ENCODE assay signal across 8 cellular contexts in genomic region chr17:48025904-48026502, GRCh38. TPM values are rescaled to one million over a fixed set of nuclear protein-coding genes. Genes with fewer than 3 reads are reported as not detected.
A peak's percentile ranks its signal among the peaks of the same experiment; 100 is the strongest.
DNase-seq lines count a peak whose midpoint lies in the region; ATAC-seq, FAIRE-seq and TF ChIP-seq lines count a peak whose summit lies in the region.

No MANE protein-coding gene starts in this region.

- H3K4me1 ChIP-seq in HepG2 (ENCODE audit: insufficient read depth, low read length) (peaks cover 41% of the 10 kb centered on the region), tibial artery (peaks cover 0 to 45% (median 41%) of the 10 kb centered on the region in 4 donors), spleen (peaks cover 26 to 60% (median 44%) of the 10 kb centered on the region in 6 donors)

- intact Hi-C loops in activated naive CD4-positive, alpha-beta T cell treated with anti-CD3 and anti-CD28 coated beads for 36 hours (cut with micrococcal nuclease): loop anchor here (1.0 to 10.0 kb wide), 8 partner anchors 22 to 593 kb away; partner anchors contain the start of genes CBX1, CDK5RAP3 and NFE2L1
- intact Hi-C loops in activated T-helper 1 cell treated with anti-CD3 and anti-CD28 coated beads, Interleukin-12 subunit alpha, Interleukin-12 subunit beta, Interleukin-2, Interleukin-4 antibody, amounts not matched to agents 30 ng/mL and 10 ng/mL and 1 ng/mL, durations not matched to agents 14 hours and 24 hours and 36 hours (cut with micrococcal nuclease): loop anchor here (1.0 to 2.0 kb wide), 15 partner anchors 11 to 867 kb away; partner anchors contain the start of genes ATP5MC1, CBX1, COPZ2 and HOXB5
- intact Hi-C loops in HepG2 (cut with micrococcal nuclease; ENCODE audit: unreplicated experiment): loop anchor here (1.0 to 10.0 kb wide), 6 partner anchors 22 to 591 kb away; partner anchors contain the start of genes CBX1, HOXB8 and NFE2L1
- intact Hi-C loops in tibial artery (cut with DNase I; ENCODE audit: low total_unique reads): loop anchor here (1.0 to 5.0 kb wide), 3 partner anchors 48 to 591 kb away; partner anchors contain the start of gene HOXB8
- intact Hi-C loops in spleen (cut with DNase I; ENCODE audit: low total_unique reads): loop anchor here (2.0 kb wide), 2 partner anchors 49 to 105 kb away; no protein-coding TSS in a partner anchor

- TF ChIP-seq EP300 in HepG2 (IDR thresholded peaks at IDR 0.05; ENCODE audit: low read depth in 2 of 2, low read length in 2 of 2) (no peak), HepG2 (CRISPR knock-in tag; IDR thresholded peaks at IDR 0.05; ENCODE audit: borderline replicate concordance) (no peak)

- DNase-seq in activated naive CD4-positive, alpha-beta T cell treated with anti-CD3 and anti-CD28 coated beads for 36 hours: no peak
- DNase-seq in activated naive CD4-positive, alpha-beta T cell treated with Interleukin-2 at 50 U/mL for 16 hours: no peak
- no peak for DNase-seq in activated T-helper 1 cell treated with anti-CD3 and anti-CD28 coated beads, Interleukin-12 subunit alpha, Interleukin-12 subunit beta, Interleukin-2, Interleukin-4 antibody, amounts not matched to agents 30 ng/mL and 10 ng/mL and 1 ng/mL, durations not matched to agents 14 hours and 24 hours and 36 hours (ENCODE audit: low spot score)
- DNase-seq in HepG2 (ENCODE audit: low spot score) (no peak), tibial artery (peak; percentile 38 to 76), NCI-H2227 treated with DMSO at 0.1 percent for 48 hours (lab: John Stamatoyannopoulos, UW) (no peak), spleen (no peak)
- DNase-seq in stimulated activated CD4-positive, alpha-beta T cell treated with anti-CD3 and anti-CD28 coated beads, Interleukin-2, amount 100 ng/mL, for 48 hours: no peak

- H3K27me3 ChIP-seq in HepG2 (ENCODE audit: control insufficient read depth in 1 of 2, insufficient read depth in 2 of 2, low read length in 2 of 2) (peaks cover 4 to 26% of the 10 kb centered on the region in 2 experiments), tibial artery (peaks cover 0 to 4% of the 10 kb centered on the region in 2 donors), spleen (replicated peaks in 1 of 7) (peaks cover 0 to 37% (median 5%) of the 10 kb centered on the region in 7 donors)

- H3K9ac ChIP-seq in HepG2 (ENCODE audit: insufficient read depth, low read depth, low read length): 0 out of 2 replicates have a peak overlapping the region, but pooled peaks have one; percentile 13

- no peaks in the 10 kb centered on the region for H3K79me2 ChIP-seq in HepG2 (ENCODE audit: insufficient read depth, low read length)

- H3K9me3 ChIP-seq in HepG2 (ENCODE audit: low read length) (no peaks in the 10 kb centered on the region), tibial artery (no peaks in the 10 kb centered on the region), spleen (no peaks in the 10 kb centered on the region)

- no peak for FAIRE-seq in HepG2 (lab: Jason Lieb, UNC)

- no peak for TF ChIP-seq POLR2A in HepG2 (IDR thresholded peaks at IDR 0.05; ENCODE audit: insufficient read depth in 1 of 2, low read depth in 2 of 2, low read length in 2 of 2)
- TF ChIP-seq POLR2A in spleen (IDR thresholded peaks at IDR 0.05): no peak

- H3K36me3 ChIP-seq in HepG2 (replicated peaks in 1 of 2; ENCODE audit: control insufficient read depth in 1 of 2, insufficient read depth in 2 of 2, low read length in 2 of 2) (no peaks in the 10 kb centered on the region), tibial artery (no peaks in the 10 kb centered on the region), spleen (no peaks in the 10 kb centered on the region)

- H3K4me3 ChIP-seq in HepG2 (replicated peaks in 1 of 3; ENCODE audit: insufficient read depth in 1 of 3, low read depth in 2 of 3, low read length in 3 of 3) (peak overlapping the region in 2 of 3 experiments; percentile 52 to 71; a peak in 3 of 6 replicates), tibial artery (peak overlapping the region; percentile 47 to 57), spleen (peak overlapping the region in 4 of 8 donors; percentile 38 to 70 (median 54))

- no peaks in the 10 kb centered on the region for H4K20me1 ChIP-seq in HepG2 (ENCODE audit: insufficient read depth, low read length)

- no peak overlapping the region for H3K27ac Mint-ChIP-seq in activated naive CD4-positive, alpha-beta T cell treated with anti-CD3 and anti-CD28 coated beads for 36 hours
- H3K27ac Mint-ChIP-seq in activated T-helper 1 cell treated with anti-CD3 and anti-CD28 coated beads, Interleukin-12 subunit alpha, Interleukin-12 subunit beta, Interleukin-2, Interleukin-4 antibody, amounts not matched to agents 30 ng/mL and 10 ng/mL and 1 ng/mL, durations not matched to agents 14 hours and 24 hours and 36 hours: no peak overlapping the region

- peak overlapping the region; percentile 81 for H3K4me3 Mint-ChIP-seq in activated naive CD4-positive, alpha-beta T cell treated with anti-CD3 and anti-CD28 coated beads for 36 hours
- peak overlapping the region; percentile 86 for H3K4me3 Mint-ChIP-seq in activated T-helper 1 cell treated with anti-CD3 and anti-CD28 coated beads, Interleukin-12 subunit alpha, Interleukin-12 subunit beta, Interleukin-2, Interleukin-4 antibody, amounts not matched to agents 30 ng/mL and 10 ng/mL and 1 ng/mL, durations not matched to agents 14 hours and 24 hours and 36 hours

- H2AFZ ChIP-seq in HepG2 (ENCODE audit: low read length): peak overlapping the region; percentile 66

- no peaks in the 10 kb centered on the region for H3K9me3 Mint-ChIP-seq in activated naive CD4-positive, alpha-beta T cell treated with anti-CD3 and anti-CD28 coated beads for 36 hours
- H3K9me3 Mint-ChIP-seq in activated T-helper 1 cell treated with anti-CD3 and anti-CD28 coated beads, Interleukin-12 subunit alpha, Interleukin-12 subunit beta, Interleukin-2, Interleukin-4 antibody, amounts not matched to agents 30 ng/mL and 10 ng/mL and 1 ng/mL, durations not matched to agents 14 hours and 24 hours and 36 hours: no peaks in the 10 kb centered on the region

- peaks cover 23% of the 10 kb centered on the region for H3K4me1 Mint-ChIP-seq in activated naive CD4-positive, alpha-beta T cell treated with anti-CD3 and anti-CD28 coated beads for 36 hours (ENCODE audit: low read depth)
- H3K4me1 Mint-ChIP-seq in activated T-helper 1 cell treated with anti-CD3 and anti-CD28 coated beads, Interleukin-12 subunit alpha, Interleukin-12 subunit beta, Interleukin-2, Interleukin-4 antibody, amounts not matched to agents 30 ng/mL and 10 ng/mL and 1 ng/mL, durations not matched to agents 14 hours and 24 hours and 36 hours (ENCODE audit: low read depth): peaks cover 27% of the 10 kb centered on the region

- POLR2A ChIA-PET in HepG2 (lab: Yijun Ruan, JAX): interaction anchor here (0.6 to 3.6 kb wide), 11 partner anchors 22 to 105 kb away, joined by 3 to 35 read pairs (median 4); partner anchors contain the start of genes CDK5RAP3, NFE2L1, PNPO and SNX11

- in situ Hi-C loops in HepG2 (cut with HindIII; ENCODE audit: extremely low pct_ligation_motif_present, low pct_unique_long_range_greater_than_20kb): loop anchor here (5.0 to 10.0 kb wide), 4 partner anchors 46 to 586 kb away; partner anchors contain the start of gene HOXB7

- no peak for TF ChIP-seq RAD21 in HepG2 (CRISPR knock-in tag; IDR thresholded peaks at IDR 0.05)

- H3K27ac ChIP-seq in HepG2 (ENCODE audit: extremely low read length, insufficient read depth, low read length): no peak overlapping the region
- peak overlapping the region; percentile 70 to 77 for H3K27ac ChIP-seq in tibial artery
- H3K27ac ChIP-seq in spleen: peak overlapping the region in 2 of 8 donors; percentile 35 to 82

- peaks cover 22% of the 10 kb centered on the region for H3K27me3 Mint-ChIP-seq in activated naive CD4-positive, alpha-beta T cell treated with anti-CD3 and anti-CD28 coated beads for 36 hours (ENCODE audit: low read depth)
- H3K27me3 Mint-ChIP-seq in activated T-helper 1 cell treated with anti-CD3 and anti-CD28 coated beads, Interleukin-12 subunit alpha, Interleukin-12 subunit beta, Interleukin-2, Interleukin-4 antibody, amounts not matched to agents 30 ng/mL and 10 ng/mL and 1 ng/mL, durations not matched to agents 14 hours and 24 hours and 36 hours (ENCODE audit: insufficient read depth): peaks cover 37% of the 10 kb centered on the region

- H3K4me2 ChIP-seq in HepG2 (ENCODE audit: low read depth, low read length): peak overlapping the region; percentile 96

- H3K36me3 Mint-ChIP-seq in activated naive CD4-positive, alpha-beta T cell treated with anti-CD3 and anti-CD28 coated beads for 36 hours (ENCODE audit: low read depth): no peaks in the 10 kb centered on the region
- H3K36me3 Mint-ChIP-seq in activated T-helper 1 cell treated with anti-CD3 and anti-CD28 coated beads, Interleukin-12 subunit alpha, Interleukin-12 subunit beta, Interleukin-2, Interleukin-4 antibody, amounts not matched to agents 30 ng/mL and 10 ng/mL and 1 ng/mL, durations not matched to agents 14 hours and 24 hours and 36 hours (ENCODE audit: low read depth): no peaks in the 10 kb centered on the region

- TF ChIP-seq CTCF in HepG2 (CRISPR knock-in tag; IDR thresholded peaks at IDR 0.05) (no peak), tibial artery (IDR thresholded peaks at IDR 0.05) (no peak), spleen (IDR thresholded peaks at IDR 0.05 in 8 of 11, conservative IDR thresholded peaks at IDR 0.05 in 3 of 11) (no peak)

- CTCF ChIA-PET in activated naive CD4-positive, alpha-beta T cell treated with anti-CD3 and anti-CD28 coated beads for 36 hours (lab: Charles Lee): interaction anchor here (0.6 to 4.6 kb wide), 39 partner anchors 10 to 601 kb away, joined by 3 to 67 read pairs (median 5); partner anchors contain the start of genes COPZ2, HOXB5 and NFE2L1
- CTCF ChIA-PET in HepG2 (lab: Yijun Ruan, JAX; ENCODE audit: low intra/inter-chr PET ratio, low total read pairs): interaction anchor here (0.9 to 4.1 kb wide), 9 partner anchors 11 to 592 kb away, joined by 3 to 127 read pairs (median 6); no protein-coding TSS in a partner anchor

- ATAC-seq in HepG2: peak; percentile 1; the same call in 1 of the 3 replicates

- BruUV-seq in HepG2 (replicated peaks; lab: Mats Ljungman, UMichigan): no TSS peak

- WGBS in HepG2 (ENCODE audit: low lambda C conversion rate): 28% methylated on average over 8 of the region's 8 CpGs
- 38 to 52% (median 40%) methylated on average over 8 of the region's 8 CpGs for WGBS in spleen, 5 donors

RNA-seq across cellular contexts. Expression of gene COPZ2, which starts 11.6 kb away (rescaled TPM):
- total RNA-seq in activated naive CD4-positive, alpha-beta T cell treated with anti-CD3 and anti-CD28 coated beads for 36 hours: 1 to 10 TPM; 2.4 to 3.3 TPM
- 3.4 and 5.8 TPM in 2 replicates for total RNA-seq in activated T-helper 1 cell treated with anti-CD3 and anti-CD28 coated beads, Interleukin-12 subunit alpha, Interleukin-12 subunit beta, Interleukin-2, Interleukin-4 antibody, amounts not matched to agents 30 ng/mL and 10 ng/mL and 1 ng/mL, durations not matched to agents 14 hours and 24 hours and 36 hours
- total RNA-seq in HepG2 (2016; rRNA removed; fragmentation: Illumina TruSeq; extraction: Trizol): 0.74 and 1.5 TPM in 2 replicates
- 0.81 and 1.5 TPM in 2 replicates for total RNA-seq in HepG2 (2016; cell fraction: cytosol; rRNA removed; fragmentation: Illumina TruSeq; extraction: Trizol; ENCODE audit: low read depth)
- 0.91 TPM in 1 of 2 replicates, not detected in the other for total RNA-seq in HepG2 (2016; cell fraction: insoluble cytoplasmic fraction; rRNA removed; fragmentation: Illumina TruSeq; extraction: Trizol)
- 0.96 and 1.8 TPM in 2 replicates for total RNA-seq in HepG2 (2016; cell fraction: membrane; rRNA removed; fragmentation: Illumina TruSeq; extraction: Trizol)
- 1.4 TPM in 1 of 2 replicates, not detected in the other for total RNA-seq in HepG2 (2016; cell fraction: nucleus; rRNA removed; fragmentation: Illumina TruSeq; extraction: Trizol)
- 0.48 and 0.61 TPM in 2 replicates for polyA plus RNA-seq in HepG2 (2011; rRNA removed)
- 0.48 and 0.96 TPM in 2 replicates for polyA plus RNA-seq in HepG2 (2011; cell fraction: cytosol; rRNA removed)
- 0.68 and 0.90 TPM in 2 replicates for polyA plus RNA-seq in HepG2 (2011; cell fraction: nucleus; rRNA removed)
- polyA plus RNA-seq in HepG2 (2012): 0.63 and 1.8 TPM in 2 replicates
- 2.3 and 2.4 TPM in 2 replicates for polyA plus RNA-seq in HepG2 (2016; cell fraction: cytosol; fragmentation: Illumina TruSeq; extraction: Trizol; ENCODE audit: low read depth)
- 0.87 and 4.9 TPM in 2 replicates for polyA plus RNA-seq in HepG2 (2016; cell fraction: insoluble cytoplasmic fraction; fragmentation: Illumina TruSeq; extraction: Trizol; ENCODE audit: low read depth)
- polyA plus RNA-seq in HepG2 (2016; cell fraction: membrane; fragmentation: Illumina TruSeq; extraction: Trizol; ENCODE audit: low read depth): 1.1 and 2.1 TPM in 2 replicates
- 2.4 TPM in 1 of 2 replicates, not detected in the other for polyA plus RNA-seq in HepG2 (2016; cell fraction: nucleus; fragmentation: Illumina TruSeq; extraction: Trizol; ENCODE audit: insufficient read depth, low read depth)
- 0.50 and 0.94 TPM in 2 replicates for polyA minus RNA-seq in HepG2 (2011; rRNA and poly(A)+ RNA removed; ENCODE audit: low replicate concordance)
- polyA minus RNA-seq in HepG2 (2011; cell fraction: cytosol; rRNA and poly(A)+ RNA removed): not detected in 2 replicates
- polyA minus RNA-seq in HepG2 (2011; cell fraction: nucleus; rRNA and poly(A)+ RNA removed): 0.77 TPM in 1 of 2 replicates, not detected in the other
- total RNA-seq in spleen: 10 to 100 TPM in 3 of 7 donors, 1 to 10 TPM in 4; 6.0 to 15.0 (median 9.0) TPM
- 1 to 10 TPM; 7.3 to 9.6 (median 8.5) TPM for polyA plus RNA-seq in spleen

RNA-seq across cellular contexts. Expression of gene NFE2L1, which starts 22.2 kb away (rescaled TPM):
- total RNA-seq in activated naive CD4-positive, alpha-beta T cell treated with anti-CD3 and anti-CD28 coated beads for 36 hours: 100 to 1,000 TPM in 1 of 2 experiments, 10 to 100 TPM in 1; 95.2 to 102 TPM
- 86.6 and 92.0 TPM in 2 replicates for total RNA-seq in activated T-helper 1 cell treated with anti-CD3 and anti-CD28 coated beads, Interleukin-12 subunit alpha, Interleukin-12 subunit beta, Interleukin-2, Interleukin-4 antibody, amounts not matched to agents 30 ng/mL and 10 ng/mL and 1 ng/mL, durations not matched to agents 14 hours and 24 hours and 36 hours
- total RNA-seq in HepG2 (2016; rRNA removed; fragmentation: Illumina TruSeq; extraction: Trizol): 53.7 and 67.0 TPM in 2 replicates
- 4.7 and 5.3 TPM in 2 replicates for total RNA-seq in HepG2 (2016; cell fraction: cytosol; rRNA removed; fragmentation: Illumina TruSeq; extraction: Trizol; ENCODE audit: low read depth)
- 48.3 and 75.7 TPM in 2 replicates for total RNA-seq in HepG2 (2016; cell fraction: insoluble cytoplasmic fraction; rRNA removed; fragmentation: Illumina TruSeq; extraction: Trizol)
- 18.1 and 20.9 TPM in 2 replicates for total RNA-seq in HepG2 (2016; cell fraction: membrane; rRNA removed; fragmentation: Illumina TruSeq; extraction: Trizol)
- total RNA-seq in HepG2 (2016; cell fraction: nucleus; rRNA removed; fragmentation: Illumina TruSeq; extraction: Trizol): 60.7 and 74.8 TPM in 2 replicates
- polyA plus RNA-seq in HepG2 (2011; rRNA removed): 234 and 278 TPM in 2 replicates
- 165 and 176 TPM in 2 replicates for polyA plus RNA-seq in HepG2 (2011; cell fraction: cytosol; rRNA removed)
- 160 and 175 TPM in 2 replicates for polyA plus RNA-seq in HepG2 (2011; cell fraction: nucleus; rRNA removed)
- 180 and 241 TPM in 2 replicates for polyA plus RNA-seq in HepG2 (2012)
- polyA plus RNA-seq in HepG2 (2016; cell fraction: cytosol; fragmentation: Illumina TruSeq; extraction: Trizol; ENCODE audit: low read depth): 4.2 and 4.4 TPM in 2 replicates
- 37.5 and 44.9 TPM in 2 replicates for polyA plus RNA-seq in HepG2 (2016; cell fraction: insoluble cytoplasmic fraction; fragmentation: Illumina TruSeq; extraction: Trizol; ENCODE audit: low read depth)
- polyA plus RNA-seq in HepG2 (2016; cell fraction: membrane; fragmentation: Illumina TruSeq; extraction: Trizol; ENCODE audit: low read depth): 11.3 and 11.8 TPM in 2 replicates
- 92.7 and 103 TPM in 2 replicates for polyA plus RNA-seq in HepG2 (2016; cell fraction: nucleus; fragmentation: Illumina TruSeq; extraction: Trizol; ENCODE audit: insufficient read depth, low read depth)
- polyA minus RNA-seq in HepG2 (2011; rRNA and poly(A)+ RNA removed; ENCODE audit: low replicate concordance): 108 and 333 TPM in 2 replicates
- 114 and 124 TPM in 2 replicates for polyA minus RNA-seq in HepG2 (2011; cell fraction: cytosol; rRNA and poly(A)+ RNA removed)
- polyA minus RNA-seq in HepG2 (2011; cell fraction: nucleus; rRNA and poly(A)+ RNA removed): 57.3 and 65.6 TPM in 2 replicates
- 100 to 1,000 TPM; 111 to 242 (median 142) TPM for total RNA-seq in spleen
- polyA plus RNA-seq in spleen: 10 to 100 TPM; 21.2 to 59.5 (median 25.7) TPM

RNA-seq across cellular contexts. Expression of gene CDK5RAP3, which starts 55.1 kb away (rescaled TPM):
- total RNA-seq in activated naive CD4-positive, alpha-beta T cell treated with anti-CD3 and anti-CD28 coated beads for 36 hours: 100 to 1,000 TPM; 174 to 175 TPM
- 190 and 200 TPM in 2 replicates for total RNA-seq in activated T-helper 1 cell treated with anti-CD3 and anti-CD28 coated beads, Interleukin-12 subunit alpha, Interleukin-12 subunit beta, Interleukin-2, Interleukin-4 antibody, amounts not matched to agents 30 ng/mL and 10 ng/mL and 1 ng/mL, durations not matched to agents 14 hours and 24 hours and 36 hours
- total RNA-seq in HepG2 (2016; rRNA removed; fragmentation: Illumina TruSeq; extraction: Trizol) (86.8 and 128 TPM in 2 replicates), spleen (100 to 1,000 TPM; 216 to 380 (median 235) TPM)
- total RNA-seq in HepG2 (2016; cell fraction: cytosol; rRNA removed; fragmentation: Illumina TruSeq; extraction: Trizol; ENCODE audit: low read depth): 13.1 and 20.6 TPM in 2 replicates
- total RNA-seq in HepG2 (2016; cell fraction: insoluble cytoplasmic fraction; rRNA removed; fragmentation: Illumina TruSeq; extraction: Trizol): 90.9 and 132 TPM in 2 replicates
- 26.2 and 30.9 TPM in 2 replicates for total RNA-seq in HepG2 (2016; cell fraction: membrane; rRNA removed; fragmentation: Illumina TruSeq; extraction: Trizol)
- 159 and 187 TPM in 2 replicates for total RNA-seq in HepG2 (2016; cell fraction: nucleus; rRNA removed; fragmentation: Illumina TruSeq; extraction: Trizol)
- polyA plus RNA-seq in HepG2 (2011; rRNA removed) (154 and 183 TPM in 2 replicates), spleen (1,000 to 10,000 TPM in 1 of 3 donors, 100 to 1,000 TPM in 2; 328 to 1,020 (median 665) TPM)
- polyA plus RNA-seq in HepG2 (2011; cell fraction: cytosol; rRNA removed): 59.3 and 67.0 TPM in 2 replicates
- polyA plus RNA-seq in HepG2 (2011; cell fraction: nucleus; rRNA removed): 2,013 and 2,090 TPM in 2 replicates
- polyA plus RNA-seq in HepG2 (2012): 136 and 152 TPM in 2 replicates
- 10.8 and 13.3 TPM in 2 replicates for polyA plus RNA-seq in HepG2 (2016; cell fraction: cytosol; fragmentation: Illumina TruSeq; extraction: Trizol; ENCODE audit: low read depth)
- polyA plus RNA-seq in HepG2 (2016; cell fraction: insoluble cytoplasmic fraction; fragmentation: Illumina TruSeq; extraction: Trizol; ENCODE audit: low read depth): 72.7 and 80.7 TPM in 2 replicates
- polyA plus RNA-seq in HepG2 (2016; cell fraction: membrane; fragmentation: Illumina TruSeq; extraction: Trizol; ENCODE audit: low read depth): 16.6 and 19.4 TPM in 2 replicates
- 373 and 385 TPM in 2 replicates for polyA plus RNA-seq in HepG2 (2016; cell fraction: nucleus; fragmentation: Illumina TruSeq; extraction: Trizol; ENCODE audit: insufficient read depth, low read depth)
- 116 and 143 TPM in 2 replicates for polyA minus RNA-seq in HepG2 (2011; rRNA and poly(A)+ RNA removed; ENCODE audit: low replicate concordance)
- polyA minus RNA-seq in HepG2 (2011; cell fraction: cytosol; rRNA and poly(A)+ RNA removed): 25.7 and 29.3 TPM in 2 replicates
- 252 and 268 TPM in 2 replicates for polyA minus RNA-seq in HepG2 (2011; cell fraction: nucleus; rRNA and poly(A)+ RNA removed)

Comparison
In these comparisons a context has a peak if more than half of its experiments do, and no peak if none do; other contexts are left out.
1. DNase-seq: peak in tibial artery (2 of 2); none in activated naive CD4-positive, alpha-beta T cell treated with anti-CD3 and anti-CD28 coated beads for 36 hours (single experiment), activated naive CD4-positive, alpha-beta T cell treated with Interleukin-2 at 50 U/mL for 16 hours (single experiment), activated T-helper 1 cell treated with anti-CD3 and anti-CD28 coated beads, Interleukin-12 subunit alpha, Interleukin-12 subunit beta, Interleukin-2, Interleukin-4 antibody, amounts not matched to agents 30 ng/mL and 10 ng/mL and 1 ng/mL, durations not matched to agents 14 hours and 24 hours and 36 hours (single experiment), HepG2 (single experiment), NCI-H2227 treated with DMSO at 0.1 percent for 48 hours (single experiment), stimulated activated CD4-positive, alpha-beta T cell treated with anti-CD3 and anti-CD28 coated beads, Interleukin-2, amount 100 ng/mL, for 48 hours (0 of 2) and spleen (single experiment).